ENCODE assay signal across 8 cellular contexts in the genomic region with DNA sequence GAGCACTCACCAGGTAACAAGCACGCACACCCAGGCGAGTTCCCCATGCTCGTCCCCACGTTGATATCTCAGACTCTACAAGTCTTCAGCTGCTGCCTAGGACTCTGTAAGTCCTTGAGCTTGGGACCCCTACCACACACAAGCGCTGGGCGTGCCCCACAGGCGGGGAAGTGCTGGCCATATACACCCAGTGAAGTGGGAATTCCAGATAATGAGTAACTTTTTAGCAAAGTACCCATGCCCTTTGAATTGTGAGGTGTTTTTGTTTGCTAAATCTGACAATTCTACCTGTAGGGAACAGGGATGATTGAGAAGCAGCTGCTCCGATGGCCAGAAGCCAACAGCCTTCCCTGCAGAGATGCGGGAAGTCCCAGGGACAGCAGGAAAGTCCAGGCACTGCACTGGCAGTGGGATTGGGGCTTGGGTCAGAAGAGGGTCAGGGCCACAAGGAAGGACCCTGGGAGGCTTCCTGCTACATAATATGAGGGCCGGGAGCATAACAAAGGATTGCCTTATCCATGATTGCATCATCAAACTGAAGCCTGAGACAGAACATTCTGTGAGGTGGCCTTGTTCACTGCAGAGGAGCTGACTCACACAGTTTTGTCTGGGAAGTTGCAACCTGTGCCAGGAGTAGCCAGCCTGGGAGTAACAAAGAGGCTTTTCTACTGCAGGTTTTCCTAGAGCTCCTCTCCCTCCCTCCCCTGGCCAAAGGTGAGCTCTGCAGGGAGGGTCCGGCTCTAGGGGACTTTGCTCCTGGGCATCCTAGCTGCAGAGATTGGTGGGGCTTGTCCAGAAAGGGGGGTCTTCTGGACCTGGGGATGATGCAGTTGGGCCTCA. TPM values are rescaled to one million over a fixed set of nuclear protein-coding genes. Genes with fewer than 3 reads are reported as not detected.
DNase-seq lines count a peak whose midpoint lies in the region; ATAC-seq and TF ChIP-seq lines count a peak whose summit lies in the region.

No MANE protein-coding gene starts in this region.

- TF ChIP-seq CTCF in BE2C (IDR thresholded peaks at IDR 0.05; ENCODE audit: low read depth, low read length) (no peak), GM20000 (IDR thresholded peaks at IDR 0.05; ENCODE audit: extremely low read depth, missing control alignments) (no peak)

- no peaks in the 10 kb centered on the region for H3K79me1 ChIP-seq in mesenchymal stem cell (replicated peaks; ENCODE audit: low read length, poor library complexity, severe bottlenecking)

- H3K18ac ChIP-seq in mesenchymal stem cell (ENCODE audit: low read depth in 1 of 2, low read length in 2 of 2): peak overlapping the region in 1 of 2 experiments; percentile 18

- no peak overlapping the region for H3K4me2 ChIP-seq in mesenchymal stem cell (ENCODE audit: low read length, poor library complexity, severe bottlenecking)

- H3K4me1 ChIP-seq in mesenchymal stem cell (ENCODE audit: control insufficient read depth, insufficient read depth, low read depth, low read length) (peaks cover 30% of the 10 kb centered on the region), BE2C (no peaks in the 10 kb centered on the region)

- ATAC-seq in HG02840 (IDR thresholded peaks at IDR 0.05; ENCODE audit: low FRiP score, unreplicated experiment): no peak

- H2BK12ac ChIP-seq in mesenchymal stem cell (ENCODE audit: low read length in 2 of 2): peak overlapping the region in 1 of 2 experiments; percentile 16

- H4K91ac ChIP-seq in mesenchymal stem cell (ENCODE audit: low read length): peak overlapping the region; percentile 8

- H3K27me3 ChIP-seq in mesenchymal stem cell (ENCODE audit: control insufficient read depth in 1 of 2, insufficient read depth in 1 of 2, low read length in 2 of 2) (no peaks in the 10 kb centered on the region), BE2C (no peaks in the 10 kb centered on the region)

- no peak overlapping the region for H2AFZ ChIP-seq in mesenchymal stem cell (ENCODE audit: low read depth, low read length)

- DNase-seq in SIG-M5 treated with dmso at 0.1 percent for 504 hours (lab: John Stamatoyannopoulos, UW; ENCODE audit: unreplicated experiment) (peak; percentile 63), SIG-M5 (lab: John Stamatoyannopoulos, UW) (no peak), dermis blood vessel endothelial cell (peak; percentile 93), mesenchymal stem cell (peak; percentile 69), BE2C (no peak), NCI-H1417 treated with DMSO at 0.1 percent for 48 hours (lab: John Stamatoyannopoulos, UW) (no peak), GM20000 (ENCODE audit: low spot score) (no peak)

- H3K36me3 ChIP-seq in mesenchymal stem cell (ENCODE audit: control insufficient read depth in 1 of 2, insufficient read depth in 2 of 2, low read depth in 1 of 2, low read length in 2 of 2) (no peaks in the 10 kb centered on the region), BE2C (no peaks in the 10 kb centered on the region)

- no peak overlapping the region for H3K23ac ChIP-seq in mesenchymal stem cell (ENCODE audit: low read length in 2 of 2)

- peak overlapping the region; percentile 69 for H2BK5ac ChIP-seq in mesenchymal stem cell (ENCODE audit: low read depth, low read length, poor library complexity, severe bottlenecking)

- peak overlapping the region; percentile 13 for H3K9ac ChIP-seq in mesenchymal stem cell (ENCODE audit: low read length)

- H3K4ac ChIP-seq in mesenchymal stem cell (ENCODE audit: low read depth in 1 of 2, low read length in 2 of 2): no peak overlapping the region

- peak overlapping the region; percentile 56 for H3K27ac ChIP-seq in mesenchymal stem cell (ENCODE audit: low read length, poor library complexity, severe bottlenecking)

- no peak overlapping the region for H2BK120ac ChIP-seq in mesenchymal stem cell (ENCODE audit: low read depth, low read length)

- H3K14ac ChIP-seq in mesenchymal stem cell (ENCODE audit: low read length in 2 of 2): no peak overlapping the region

- no peak overlapping the region for H4K8ac ChIP-seq in mesenchymal stem cell (ENCODE audit: low read length)

- no peak overlapping the region for H2BK15ac ChIP-seq in mesenchymal stem cell (ENCODE audit: low read depth, poor library complexity, severe bottlenecking)

- WGBS in mesenchymal stem cell: 75% methylated on average over 11 of the region's 11 CpGs

- H3K9me3 ChIP-seq in mesenchymal stem cell (ENCODE audit: control insufficient read depth, low read length) (no peaks in the 10 kb centered on the region), BE2C (no peaks in the 10 kb centered on the region)

- H3K4me3 ChIP-seq in mesenchymal stem cell (ENCODE audit: insufficient read depth in 1 of 2, low read depth in 1 of 2, low read length in 2 of 2) (no peak overlapping the region), BE2C (ENCODE audit: low read depth, low read length) (no peak overlapping the region)

- H2AK5ac ChIP-seq in mesenchymal stem cell (ENCODE audit: low read length, severe bottlenecking): peak overlapping the region; percentile 79

RNA-seq across cellular contexts. Expression of a gene that starts 13.2 kb away (rescaled TPM):
- 0.05 and 0.17 TPM in 2 replicates for total RNA-seq in dermis blood vessel endothelial cell
- polyA plus RNA-seq in mesenchymal stem cell (2013, experiment 1 of 2): 0.10 TPM
- polyA plus RNA-seq in mesenchymal stem cell (2013, experiment 2 of 2): 0.08 TPM
- polyA plus RNA-seq in BE2C (2012; ENCODE audit: insufficient read depth, insufficient read length, low read depth): not detected

RNA-seq across cellular contexts. Expression of a gene that starts 17.8 kb away (rescaled TPM):
- total RNA-seq in dermis blood vessel endothelial cell: 0.17 and 0.33 TPM in 2 replicates
- not detected for polyA plus RNA-seq in mesenchymal stem cell (2013, experiment 1 of 2)
- not detected for polyA plus RNA-seq in mesenchymal stem cell (2013, experiment 2 of 2)
- 1.5 TPM for polyA plus RNA-seq in BE2C (2012; ENCODE audit: insufficient read depth, insufficient read length, low read depth)

RNA-seq across cellular contexts. Expression of a gene that starts 37.8 kb away (rescaled TPM):
- not detected in 2 replicates for total RNA-seq in dermis blood vessel endothelial cell
- polyA plus RNA-seq in mesenchymal stem cell (2013, experiment 1 of 2): not detected
- polyA plus RNA-seq in mesenchymal stem cell (2013, experiment 2 of 2): not detected
- not detected for polyA plus RNA-seq in BE2C (2012; ENCODE audit: insufficient read depth, insufficient read length, low read depth)

Comparison
In these comparisons a context has a peak if more than half of its experiments do, and no peak if none do; other contexts are left out.
1. DNase-seq: peak in SIG-M5 treated with dmso at 0.1 percent for 504 hours (single experiment), dermis blood vessel endothelial cell (single experiment) and mesenchymal stem cell (single experiment); none in SIG-M5 (single experiment), BE2C (single experiment), NCI-H1417 treated with DMSO at 0.1 percent for 48 hours (single experiment) and GM20000 (single experiment).